Comparison of ENCODE assay signal across 12 cellular contexts in genomic region chr10:97718178-97718577, GRCh38. TPM values are rescaled to one million over a fixed set of nuclear protein-coding genes. Genes with fewer than 3 reads are reported as not detected.
DNase-seq lines count a peak whose midpoint lies in the region; ATAC-seq, FAIRE-seq and TF ChIP-seq lines count a peak whose summit lies in the region.
"Had no signal": no experiment of that assay in that cellular context is flagged by ENCODE, and none has a peak within 500 bp of the region (broad histone marks: within the 10 kb centered on the region; RNA-seq: fewer than 3 reads in every experiment).

No MANE protein-coding gene starts in this region.

- peaks cover 1% of the 10 kb centered on the region for H3K36me3 Mint-ChIP-seq in neural progenitor cell

- H3K36me3 ChIP-seq in neural progenitor cell (no peaks in the 10 kb centered on the region), heart right ventricle (peaks cover 0 to 18% (median 0%) of the 10 kb centered on the region in 9 donors)

- H3K27me3 ChIP-seq in neural progenitor cell (no peaks in the 10 kb centered on the region), heart right ventricle (no peaks in the 10 kb centered on the region)

- H3K4me1 ChIP-seq in neural progenitor cell (peaks cover 41% of the 10 kb centered on the region), heart right ventricle (peaks cover 8 to 56% (median 35%) of the 10 kb centered on the region in 9 donors)

- no peak overlapping the region for H3K9ac ChIP-seq in neural progenitor cell

- no peaks in the 10 kb centered on the region for H3K9me3 ChIP-seq in neural progenitor cell (ENCODE audit: low read depth)
- no peaks in the 10 kb centered on the region for H3K9me3 ChIP-seq in heart right ventricle

- 63 to 70% methylated on average over 6 of the region's 6 CpGs for WGBS in heart right ventricle, 2 donors

- peak overlapping the region; percentile 31 for H2AFZ ChIP-seq in neural progenitor cell (replicated peaks)

- H3F3A ChIP-seq in neural progenitor cell (ENCODE audit: low read depth) = peaks cover 45% of the 10 kb centered on the region

- H3K27ac ChIP-seq in neural progenitor cell (peak overlapping the region; percentile 73), heart right ventricle (peak overlapping the region in 4 of 10 donors; percentile 32 to 51 (median 41))

- H3K79me2 ChIP-seq in neural progenitor cell (ENCODE audit: low read depth) = peaks cover 26% of the 10 kb centered on the region

- FAIRE-seq in D721Med (lab: Jason Lieb, UNC) = no peak
- FAIRE-seq: endometrium had no signal

- DNase-seq in AML-193 (lab: John Stamatoyannopoulos, UW) = peak; percentile 55 to 61
- peak; percentile 88 for DNase-seq in OCI-M1 (lab: John Stamatoyannopoulos, UW)
- DNase-seq in epidermal melanocyte (ENCODE audit: insufficient read length, low spot score) = peak; percentile 88
- peak; percentile 70 for DNase-seq in neural progenitor cell (ENCODE audit: low spot score)
- DNase-seq in D721Med (ENCODE audit: insufficient read length, low spot score) = no peak
- no peak for DNase-seq in omental fat pad (ENCODE audit: low spot score)
- DNase-seq in heart right ventricle = no peak
- DNase-seq: activated B cell treated with CpG ODN at 0.5 μM for 24 hours; activated naive CD4-positive, alpha-beta T cell treated with anti-CD3 and anti-CD28 coated beads for 36 hours; stimulated activated CD4-positive, alpha-beta T cell treated with anti-CD3 and anti-CD28 coated beads, Interleukin-1b, Interleukin-23, amount 100 ng/mL, for 48 hours had no signal

- H3K4me3 ChIP-seq in neural progenitor cell (no peak overlapping the region), heart right ventricle (no peak overlapping the region)

- no peak overlapping the region for H3K4me3 Mint-ChIP-seq in neural progenitor cell
- H3K4me3 Mint-ChIP-seq: activated B cell treated with CpG ODN at 0.5 μM for 24 hours; activated naive CD4-positive, alpha-beta T cell treated with anti-CD3 and anti-CD28 coated beads for 36 hours had no signal

- no peak for ATAC-seq in omental fat pad (ENCODE audit: low FRiP score)
- ATAC-seq in heart right ventricle = no peak
- ATAC-seq in GM19351 (IDR thresholded peaks at IDR 0.05; ENCODE audit: unreplicated experiment) = no peak

- H3K9me3 Mint-ChIP-seq in neural progenitor cell = no peaks in the 10 kb centered on the region
- H3K9me3 Mint-ChIP-seq: activated B cell treated with CpG ODN at 0.5 μM for 24 hours; activated naive CD4-positive, alpha-beta T cell treated with anti-CD3 and anti-CD28 coated beads for 36 hours had no signal

- intact Hi-C loops in heart right ventricle (cut with DNase I) = no loop called here

- TF ChIP-seq CTCF in neural progenitor cell (IDR thresholded peaks at IDR 0.05) (no peak), D721Med (IDR thresholded peaks at IDR 0.05; ENCODE audit: insufficient read depth, missing control alignments) (no peak), omental fat pad (IDR thresholded peaks at IDR 0.05) (no peak), heart right ventricle (IDR thresholded peaks at IDR 0.05) (no peak)

- H3K4me2 ChIP-seq in neural progenitor cell = peak overlapping the region; percentile 60

- peaks cover 36% of the 10 kb centered on the region for H3K4me1 Mint-ChIP-seq in neural progenitor cell

- peaks cover 14% of the 10 kb centered on the region for H4K20me1 ChIP-seq in neural progenitor cell (ENCODE audit: low read depth)

- peak overlapping the region; percentile 33 for H3K27ac Mint-ChIP-seq in neural progenitor cell
- H3K27ac Mint-ChIP-seq: activated B cell treated with CpG ODN at 0.5 μM for 24 hours; activated naive CD4-positive, alpha-beta T cell treated with anti-CD3 and anti-CD28 coated beads for 36 hours had no signal

- peaks cover 2% of the 10 kb centered on the region for H3K27me3 Mint-ChIP-seq in neural progenitor cell (ENCODE audit: insufficient read depth, low read depth)

RNA-seq across cellular contexts. Expression of gene MARVELD1, which starts 4.6 kb away (rescaled TPM):
- 7.1 and 21.9 TPM in 2 replicates for total RNA-seq in neural progenitor cell (ENCODE audit: low replicate concordance)
- total RNA-seq in omental fat pad = 10 to 100 TPM; 16.7 to 23.0 (median 21.3) TPM
- 10 to 100 TPM in 1 of 10 donors, 1 to 10 TPM in 9; 2.8 to 10.2 (median 5.8) TPM for total RNA-seq in heart right ventricle
- polyA plus RNA-seq in heart right ventricle = 10 to 100 TPM in 1 of 2 donors, 1 to 10 TPM in 1; 5.0 to 11.9 TPM

RNA-seq across cellular contexts. Expression of gene ZFYVE27, which starts 18.8 kb away (rescaled TPM):
- total RNA-seq in neural progenitor cell (ENCODE audit: low replicate concordance) (13.7 and 28.6 TPM in 2 replicates), omental fat pad (10 to 100 TPM; 17.9 to 27.1 (median 20.7) TPM), heart right ventricle (10 to 100 TPM in 8 of 10 donors, 1 to 10 TPM in 2; 7.5 to 16.0 (median 11.8) TPM)
- 10 to 100 TPM; 10.2 to 17.6 TPM for polyA plus RNA-seq in heart right ventricle

RNA-seq across cellular contexts. Expression of gene AVPI1, which starts 31.1 kb away (rescaled TPM):
- total RNA-seq in neural progenitor cell (ENCODE audit: low replicate concordance) (2.6 and 5.8 TPM in 2 replicates), omental fat pad (100 to 1,000 TPM in 2 of 4 donors, 10 to 100 TPM in 2; 17.7 to 195 (median 69.0) TPM), heart right ventricle (10 to 100 TPM in 3 of 10 donors, 1 to 10 TPM in 7; 6.5 to 12.9 (median 9.1) TPM)
- polyA plus RNA-seq in heart right ventricle = 10 to 100 TPM in 1 of 2 donors, 1 to 10 TPM in 1; 5.3 to 41.0 TPM

RNA-seq across cellular contexts. Expression of gene SFRP5, which starts 53.6 kb away (rescaled TPM):
- not detected in 2 replicates for total RNA-seq in neural progenitor cell (ENCODE audit: low replicate concordance)
- 1 to 10 TPM in 1 of 4 donors, under 1 TPM in 2, not detected in 1; 0.56 to 4.1 (median 0.60) TPM for total RNA-seq in omental fat pad
- 1 to 10 TPM in 4 of 10 donors, under 1 TPM in 4, not detected in 2; 0.19 to 4.3 (median 1.0) TPM for total RNA-seq in heart right ventricle
- polyA plus RNA-seq in heart right ventricle = 1 to 10 TPM in 1 of 2 donors, under 1 TPM in 1; 0.42 to 1.9 TPM
- total RNA-seq: activated B cell treated with CpG ODN at 0.5 μM for 24 hours; activated naive CD4-positive, alpha-beta T cell treated with anti-CD3 and anti-CD28 coated beads for 36 hours had no signal

Comparison
In these comparisons a context has a peak if more than half of its experiments do, and no peak if none do; other contexts are left out.
1. DNase-seq: peak in AML-193 (2 of 2), OCI-M1 (single experiment), epidermal melanocyte (single experiment) and neural progenitor cell (single experiment); none in D721Med (single experiment), omental fat pad (single experiment) and heart right ventricle (0 of 2).